1 cellular context compared by ENCODE assay signal in the genomic region with DNA sequence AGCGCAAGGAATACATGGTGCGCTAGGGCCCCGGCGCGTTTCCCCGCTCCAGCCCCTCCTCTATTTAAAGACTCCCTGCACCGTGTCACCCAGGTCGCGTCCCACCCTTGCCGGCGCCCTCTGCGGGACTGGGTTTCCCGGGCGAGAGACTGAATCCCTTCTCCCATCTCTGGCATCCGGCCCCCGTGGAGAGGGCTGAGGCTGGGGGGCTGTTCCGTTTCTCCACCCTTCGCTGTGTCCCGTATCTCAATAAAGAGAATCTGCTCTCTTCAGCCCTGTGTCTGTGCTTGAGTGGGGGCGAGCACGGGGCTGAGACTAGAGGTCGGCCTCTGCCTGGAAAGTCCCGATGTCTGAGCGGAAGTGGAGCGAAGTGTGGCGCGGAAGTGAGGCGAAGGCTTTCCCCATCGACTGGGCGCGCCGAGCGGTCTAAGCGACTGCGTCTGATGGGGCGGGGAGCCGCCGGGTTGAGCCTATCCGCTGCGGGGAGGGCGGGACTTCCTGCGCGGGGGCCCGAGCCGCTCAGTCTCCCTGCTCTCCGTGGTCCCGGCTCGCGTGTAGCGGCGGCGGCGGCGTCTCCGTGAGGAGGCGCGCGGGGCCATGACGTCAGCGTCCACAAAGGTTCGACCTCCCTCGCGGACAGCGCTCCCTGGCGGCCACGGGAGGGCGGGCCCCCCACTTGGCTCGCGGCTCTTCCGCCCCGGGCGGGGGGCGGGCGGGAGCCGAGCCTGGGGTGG.
TF ChIP-seq lines count a peak whose summit lies in the region.

No MANE protein-coding gene starts in this region.

TF ChIP-seq in K562, 482 proteins besides CTCF, POLR2A, EP300 and RAD21 (continued from another document and continues in another):
- TF ChIP-seq, protein P1, sequence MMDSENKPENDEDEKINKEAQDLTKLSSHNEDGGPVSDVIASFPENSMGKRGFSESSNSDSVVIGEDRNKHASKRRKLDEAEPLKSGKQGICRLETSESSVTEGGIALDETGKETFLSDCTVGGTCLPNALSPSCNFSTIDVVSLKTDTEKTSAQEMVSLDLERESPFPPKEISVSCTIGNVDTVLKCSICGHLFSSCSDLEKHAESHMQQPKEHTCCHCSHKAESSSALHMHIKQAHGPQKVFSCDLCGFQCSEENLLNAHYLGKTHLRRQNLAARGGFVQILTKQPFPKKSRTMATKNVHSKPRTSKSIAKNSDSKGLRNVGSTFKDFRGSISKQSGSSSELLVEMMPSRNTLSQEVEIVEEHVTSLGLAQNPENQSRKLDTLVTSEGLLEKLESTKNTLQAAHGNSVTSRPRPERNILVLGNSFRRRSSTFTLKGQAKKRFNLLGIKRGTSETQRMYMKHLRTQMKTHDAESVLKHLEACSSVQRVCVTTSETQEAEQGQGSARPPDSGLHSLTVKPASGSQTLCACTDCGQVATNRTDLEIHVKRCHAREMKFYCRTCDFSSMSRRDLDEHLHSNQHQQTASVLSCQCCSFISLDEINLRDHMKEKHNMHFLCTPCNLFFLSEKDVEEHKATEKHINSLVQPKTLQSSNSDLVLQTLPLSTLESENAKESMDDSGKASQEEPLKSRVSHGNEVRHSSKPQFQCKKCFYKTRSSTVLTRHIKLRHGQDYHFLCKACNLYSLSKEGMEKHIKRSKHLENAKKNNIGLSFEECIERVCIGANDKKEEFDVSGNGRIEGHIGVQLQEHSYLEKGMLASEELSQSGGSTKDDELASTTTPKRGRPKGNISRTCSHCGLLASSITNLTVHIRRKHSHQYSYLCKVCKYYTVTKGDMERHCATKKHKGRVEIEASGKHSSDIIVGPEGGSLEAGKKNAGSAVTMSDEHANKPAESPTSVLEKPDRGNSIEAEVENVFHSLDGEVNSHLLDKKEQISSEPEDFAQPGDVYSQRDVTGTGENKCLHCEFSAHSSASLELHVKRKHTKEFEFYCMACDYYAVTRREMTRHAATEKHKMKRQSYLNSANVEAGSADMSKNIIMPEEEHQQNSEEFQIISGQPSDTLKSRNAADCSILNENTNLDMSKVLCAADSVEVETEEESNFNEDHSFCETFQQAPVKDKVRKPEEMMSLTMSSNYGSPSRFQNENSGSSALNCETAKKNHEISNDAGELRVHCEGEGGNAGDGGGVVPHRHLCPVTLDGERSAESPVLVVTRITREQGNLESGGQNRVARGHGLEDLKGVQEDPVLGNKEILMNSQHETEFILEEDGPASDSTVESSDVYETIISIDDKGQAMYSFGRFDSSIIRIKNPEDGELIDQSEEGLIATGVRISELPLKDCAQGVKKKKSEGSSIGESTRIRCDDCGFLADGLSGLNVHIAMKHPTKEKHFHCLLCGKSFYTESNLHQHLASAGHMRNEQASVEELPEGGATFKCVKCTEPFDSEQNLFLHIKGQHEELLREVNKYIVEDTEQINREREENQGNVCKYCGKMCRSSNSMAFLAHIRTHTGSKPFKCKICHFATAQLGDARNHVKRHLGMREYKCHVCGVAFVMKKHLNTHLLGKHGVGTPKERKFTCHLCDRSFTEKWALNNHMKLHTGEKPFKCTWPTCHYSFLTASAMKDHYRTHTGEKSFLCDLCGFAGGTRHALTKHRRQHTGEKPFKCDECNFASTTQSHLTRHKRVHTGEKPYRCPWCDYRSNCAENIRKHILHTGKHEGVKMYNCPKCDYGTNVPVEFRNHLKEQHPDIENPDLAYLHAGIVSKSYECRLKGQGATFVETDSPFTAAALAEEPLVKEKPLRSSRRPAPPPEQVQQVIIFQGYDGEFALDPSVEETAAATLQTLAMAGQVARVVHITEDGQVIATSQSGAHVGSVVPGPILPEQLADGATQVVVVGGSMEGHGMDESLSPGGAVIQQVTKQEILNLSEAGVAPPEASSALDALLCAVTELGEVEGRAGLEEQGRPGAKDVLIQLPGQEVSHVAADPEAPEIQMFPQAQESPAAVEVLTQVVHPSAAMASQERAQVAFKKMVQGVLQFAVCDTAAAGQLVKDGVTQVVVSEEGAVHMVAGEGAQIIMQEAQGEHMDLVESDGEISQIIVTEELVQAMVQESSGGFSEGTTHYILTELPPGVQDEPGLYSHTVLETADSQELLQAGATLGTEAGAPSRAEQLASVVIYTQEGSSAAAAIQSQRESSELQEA (IDR thresholded peaks at IDR 0.05; ENCODE audit: low read depth) = no peak
- TF ChIP-seq ZNF699 (CRISPR knock-in tag; IDR thresholded peaks at IDR 0.05; ENCODE audit: insufficient replicate concordance) (no peak), GABPA (tag; conservative IDR thresholded peaks at IDR 0.05; ENCODE audit: low read depth) (peak; percentile 95), PURB (CRISPR knock-in tag; IDR thresholded peaks at IDR 0.05; ENCODE audit: low read depth) (no peak), HCFC1 (IDR thresholded peaks at IDR 0.05; ENCODE audit: low read depth, low read length) (peak; percentile 67), ZNF695 (CRISPR knock-in tag; IDR thresholded peaks at IDR 0.05) (no peak), CREM (IDR thresholded peaks at IDR 0.05; ENCODE audit: low read depth) (peak; percentile 96), ZNF785 (CRISPR knock-in tag; IDR thresholded peaks at IDR 0.05) (no peak)
- TF ChIP-seq, protein P2, sequence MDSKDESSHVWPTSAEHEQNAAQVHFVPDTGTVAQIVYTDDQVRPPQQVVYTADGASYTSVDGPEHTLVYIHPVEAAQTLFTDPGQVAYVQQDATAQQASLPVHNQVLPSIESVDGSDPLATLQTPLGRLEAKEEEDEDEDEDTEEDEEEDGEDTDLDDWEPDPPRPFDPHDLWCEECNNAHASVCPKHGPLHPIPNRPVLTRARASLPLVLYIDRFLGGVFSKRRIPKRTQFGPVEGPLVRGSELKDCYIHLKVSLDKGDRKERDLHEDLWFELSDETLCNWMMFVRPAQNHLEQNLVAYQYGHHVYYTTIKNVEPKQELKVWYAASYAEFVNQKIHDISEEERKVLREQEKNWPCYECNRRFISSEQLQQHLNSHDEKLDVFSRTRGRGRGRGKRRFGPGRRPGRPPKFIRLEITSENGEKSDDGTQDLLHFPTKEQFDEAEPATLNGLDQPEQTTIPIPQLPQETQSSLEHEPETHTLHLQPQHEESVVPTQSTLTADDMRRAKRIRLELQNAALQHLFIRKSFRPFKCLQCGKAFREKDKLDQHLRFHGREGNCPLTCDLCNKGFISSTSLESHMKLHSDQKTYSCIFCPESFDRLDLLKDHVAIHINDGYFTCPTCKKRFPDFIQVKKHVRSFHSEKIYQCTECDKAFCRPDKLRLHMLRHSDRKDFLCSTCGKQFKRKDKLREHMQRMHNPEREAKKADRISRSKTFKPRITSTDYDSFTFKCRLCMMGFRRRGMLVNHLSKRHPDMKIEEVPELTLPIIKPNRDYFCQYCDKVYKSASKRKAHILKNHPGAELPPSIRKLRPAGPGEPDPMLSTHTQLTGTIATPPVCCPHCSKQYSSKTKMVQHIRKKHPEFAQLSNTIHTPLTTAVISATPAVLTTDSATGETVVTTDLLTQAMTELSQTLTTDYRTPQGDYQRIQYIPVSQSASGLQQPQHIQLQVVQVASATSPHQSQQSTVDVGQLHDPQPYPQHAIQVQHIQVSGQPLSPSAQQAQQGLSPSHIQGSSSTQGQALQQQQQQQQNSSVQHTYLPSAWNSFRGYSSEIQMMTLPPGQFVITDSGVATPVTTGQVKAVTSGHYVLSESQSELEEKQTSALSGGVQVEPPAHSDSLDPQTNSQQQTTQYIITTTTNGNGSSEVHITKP (IDR thresholded peaks at IDR 0.05; ENCODE audit: partially characterized antibody) = no peak
- TF ChIP-seq, protein P3, sequence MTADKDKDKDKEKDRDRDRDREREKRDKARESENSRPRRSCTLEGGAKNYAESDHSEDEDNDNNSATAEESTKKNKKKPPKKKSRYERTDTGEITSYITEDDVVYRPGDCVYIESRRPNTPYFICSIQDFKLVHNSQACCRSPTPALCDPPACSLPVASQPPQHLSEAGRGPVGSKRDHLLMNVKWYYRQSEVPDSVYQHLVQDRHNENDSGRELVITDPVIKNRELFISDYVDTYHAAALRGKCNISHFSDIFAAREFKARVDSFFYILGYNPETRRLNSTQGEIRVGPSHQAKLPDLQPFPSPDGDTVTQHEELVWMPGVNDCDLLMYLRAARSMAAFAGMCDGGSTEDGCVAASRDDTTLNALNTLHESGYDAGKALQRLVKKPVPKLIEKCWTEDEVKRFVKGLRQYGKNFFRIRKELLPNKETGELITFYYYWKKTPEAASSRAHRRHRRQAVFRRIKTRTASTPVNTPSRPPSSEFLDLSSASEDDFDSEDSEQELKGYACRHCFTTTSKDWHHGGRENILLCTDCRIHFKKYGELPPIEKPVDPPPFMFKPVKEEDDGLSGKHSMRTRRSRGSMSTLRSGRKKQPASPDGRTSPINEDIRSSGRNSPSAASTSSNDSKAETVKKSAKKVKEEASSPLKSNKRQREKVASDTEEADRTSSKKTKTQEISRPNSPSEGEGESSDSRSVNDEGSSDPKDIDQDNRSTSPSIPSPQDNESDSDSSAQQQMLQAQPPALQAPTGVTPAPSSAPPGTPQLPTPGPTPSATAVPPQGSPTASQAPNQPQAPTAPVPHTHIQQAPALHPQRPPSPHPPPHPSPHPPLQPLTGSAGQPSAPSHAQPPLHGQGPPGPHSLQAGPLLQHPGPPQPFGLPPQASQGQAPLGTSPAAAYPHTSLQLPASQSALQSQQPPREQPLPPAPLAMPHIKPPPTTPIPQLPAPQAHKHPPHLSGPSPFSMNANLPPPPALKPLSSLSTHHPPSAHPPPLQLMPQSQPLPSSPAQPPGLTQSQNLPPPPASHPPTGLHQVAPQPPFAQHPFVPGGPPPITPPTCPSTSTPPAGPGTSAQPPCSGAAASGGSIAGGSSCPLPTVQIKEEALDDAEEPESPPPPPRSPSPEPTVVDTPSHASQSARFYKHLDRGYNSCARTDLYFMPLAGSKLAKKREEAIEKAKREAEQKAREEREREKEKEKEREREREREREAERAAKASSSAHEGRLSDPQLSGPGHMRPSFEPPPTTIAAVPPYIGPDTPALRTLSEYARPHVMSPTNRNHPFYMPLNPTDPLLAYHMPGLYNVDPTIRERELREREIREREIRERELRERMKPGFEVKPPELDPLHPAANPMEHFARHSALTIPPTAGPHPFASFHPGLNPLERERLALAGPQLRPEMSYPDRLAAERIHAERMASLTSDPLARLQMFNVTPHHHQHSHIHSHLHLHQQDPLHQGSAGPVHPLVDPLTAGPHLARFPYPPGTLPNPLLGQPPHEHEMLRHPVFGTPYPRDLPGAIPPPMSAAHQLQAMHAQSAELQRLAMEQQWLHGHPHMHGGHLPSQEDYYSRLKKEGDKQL (CRISPR knock-in tag; IDR thresholded peaks at IDR 0.05; ENCODE audit: borderline replicate concordance) = no peak
- TF ChIP-seq, protein P4, sequence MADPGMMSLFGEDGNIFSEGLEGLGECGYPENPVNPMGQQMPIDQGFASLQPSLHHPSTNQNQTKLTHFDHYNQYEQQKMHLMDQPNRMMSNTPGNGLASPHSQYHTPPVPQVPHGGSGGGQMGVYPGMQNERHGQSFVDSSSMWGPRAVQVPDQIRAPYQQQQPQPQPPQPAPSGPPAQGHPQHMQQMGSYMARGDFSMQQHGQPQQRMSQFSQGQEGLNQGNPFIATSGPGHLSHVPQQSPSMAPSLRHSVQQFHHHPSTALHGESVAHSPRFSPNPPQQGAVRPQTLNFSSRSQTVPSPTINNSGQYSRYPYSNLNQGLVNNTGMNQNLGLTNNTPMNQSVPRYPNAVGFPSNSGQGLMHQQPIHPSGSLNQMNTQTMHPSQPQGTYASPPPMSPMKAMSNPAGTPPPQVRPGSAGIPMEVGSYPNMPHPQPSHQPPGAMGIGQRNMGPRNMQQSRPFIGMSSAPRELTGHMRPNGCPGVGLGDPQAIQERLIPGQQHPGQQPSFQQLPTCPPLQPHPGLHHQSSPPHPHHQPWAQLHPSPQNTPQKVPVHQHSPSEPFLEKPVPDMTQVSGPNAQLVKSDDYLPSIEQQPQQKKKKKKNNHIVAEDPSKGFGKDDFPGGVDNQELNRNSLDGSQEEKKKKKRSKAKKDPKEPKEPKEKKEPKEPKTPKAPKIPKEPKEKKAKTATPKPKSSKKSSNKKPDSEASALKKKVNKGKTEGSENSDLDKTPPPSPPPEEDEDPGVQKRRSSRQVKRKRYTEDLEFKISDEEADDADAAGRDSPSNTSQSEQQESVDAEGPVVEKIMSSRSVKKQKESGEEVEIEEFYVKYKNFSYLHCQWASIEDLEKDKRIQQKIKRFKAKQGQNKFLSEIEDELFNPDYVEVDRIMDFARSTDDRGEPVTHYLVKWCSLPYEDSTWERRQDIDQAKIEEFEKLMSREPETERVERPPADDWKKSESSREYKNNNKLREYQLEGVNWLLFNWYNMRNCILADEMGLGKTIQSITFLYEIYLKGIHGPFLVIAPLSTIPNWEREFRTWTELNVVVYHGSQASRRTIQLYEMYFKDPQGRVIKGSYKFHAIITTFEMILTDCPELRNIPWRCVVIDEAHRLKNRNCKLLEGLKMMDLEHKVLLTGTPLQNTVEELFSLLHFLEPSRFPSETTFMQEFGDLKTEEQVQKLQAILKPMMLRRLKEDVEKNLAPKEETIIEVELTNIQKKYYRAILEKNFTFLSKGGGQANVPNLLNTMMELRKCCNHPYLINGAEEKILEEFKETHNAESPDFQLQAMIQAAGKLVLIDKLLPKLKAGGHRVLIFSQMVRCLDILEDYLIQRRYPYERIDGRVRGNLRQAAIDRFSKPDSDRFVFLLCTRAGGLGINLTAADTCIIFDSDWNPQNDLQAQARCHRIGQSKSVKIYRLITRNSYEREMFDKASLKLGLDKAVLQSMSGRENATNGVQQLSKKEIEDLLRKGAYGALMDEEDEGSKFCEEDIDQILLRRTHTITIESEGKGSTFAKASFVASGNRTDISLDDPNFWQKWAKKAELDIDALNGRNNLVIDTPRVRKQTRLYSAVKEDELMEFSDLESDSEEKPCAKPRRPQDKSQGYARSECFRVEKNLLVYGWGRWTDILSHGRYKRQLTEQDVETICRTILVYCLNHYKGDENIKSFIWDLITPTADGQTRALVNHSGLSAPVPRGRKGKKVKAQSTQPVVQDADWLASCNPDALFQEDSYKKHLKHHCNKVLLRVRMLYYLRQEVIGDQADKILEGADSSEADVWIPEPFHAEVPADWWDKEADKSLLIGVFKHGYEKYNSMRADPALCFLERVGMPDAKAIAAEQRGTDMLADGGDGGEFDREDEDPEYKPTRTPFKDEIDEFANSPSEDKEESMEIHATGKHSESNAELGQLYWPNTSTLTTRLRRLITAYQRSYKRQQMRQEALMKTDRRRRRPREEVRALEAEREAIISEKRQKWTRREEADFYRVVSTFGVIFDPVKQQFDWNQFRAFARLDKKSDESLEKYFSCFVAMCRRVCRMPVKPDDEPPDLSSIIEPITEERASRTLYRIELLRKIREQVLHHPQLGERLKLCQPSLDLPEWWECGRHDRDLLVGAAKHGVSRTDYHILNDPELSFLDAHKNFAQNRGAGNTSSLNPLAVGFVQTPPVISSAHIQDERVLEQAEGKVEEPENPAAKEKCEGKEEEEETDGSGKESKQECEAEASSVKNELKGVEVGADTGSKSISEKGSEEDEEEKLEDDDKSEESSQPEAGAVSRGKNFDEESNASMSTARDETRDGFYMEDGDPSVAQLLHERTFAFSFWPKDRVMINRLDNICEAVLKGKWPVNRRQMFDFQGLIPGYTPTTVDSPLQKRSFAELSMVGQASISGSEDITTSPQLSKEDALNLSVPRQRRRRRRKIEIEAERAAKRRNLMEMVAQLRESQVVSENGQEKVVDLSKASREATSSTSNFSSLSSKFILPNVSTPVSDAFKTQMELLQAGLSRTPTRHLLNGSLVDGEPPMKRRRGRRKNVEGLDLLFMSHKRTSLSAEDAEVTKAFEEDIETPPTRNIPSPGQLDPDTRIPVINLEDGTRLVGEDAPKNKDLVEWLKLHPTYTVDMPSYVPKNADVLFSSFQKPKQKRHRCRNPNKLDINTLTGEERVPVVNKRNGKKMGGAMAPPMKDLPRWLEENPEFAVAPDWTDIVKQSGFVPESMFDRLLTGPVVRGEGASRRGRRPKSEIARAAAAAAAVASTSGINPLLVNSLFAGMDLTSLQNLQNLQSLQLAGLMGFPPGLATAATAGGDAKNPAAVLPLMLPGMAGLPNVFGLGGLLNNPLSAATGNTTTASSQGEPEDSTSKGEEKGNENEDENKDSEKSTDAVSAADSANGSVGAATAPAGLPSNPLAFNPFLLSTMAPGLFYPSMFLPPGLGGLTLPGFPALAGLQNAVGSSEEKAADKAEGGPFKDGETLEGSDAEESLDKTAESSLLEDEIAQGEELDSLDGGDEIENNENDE (IDR thresholded peaks at IDR 0.05; ENCODE audit: low read depth, low read length) = no peak
